In genomic region chr3:167839460-167839859, GRCh38 we compare ENCODE assay signal across 28 cellular contexts.
DNase-seq lines count a peak whose midpoint lies in the region; ATAC-seq, FAIRE-seq and TF ChIP-seq lines count a peak whose summit lies in the region.
"Had no signal": no experiment of that assay in that cellular context is flagged by ENCODE, and none has a peak within 500 bp of the region (broad histone marks: within the 10 kb centered on the region; RNA-seq: fewer than 3 reads in every experiment).

No MANE protein-coding gene starts in this region.

- H3K56ac ChIP-seq in mesendoderm (ENCODE audit: low read length), result no peak overlapping the region

- no peaks in the 10 kb centered on the region for H3K9me3 Mint-ChIP-seq in activated CD8-positive, alpha-beta T cell treated with anti-CD3 and anti-CD28 coated beads for 36 hours
- no peaks in the 10 kb centered on the region for H3K9me3 Mint-ChIP-seq in activated CD8-positive, alpha-beta T cell treated with anti-CD3 and anti-CD28 coated beads, Interleukin-2, amount 10 ng/mL, durations not matched to agents 7 days and 5 days (ENCODE audit: insufficient read depth)
- H3K9me3 Mint-ChIP-seq: naive thymus-derived CD8-positive, alpha-beta T cell had no signal

- H3K9ac ChIP-seq in OCI-LY1 (ENCODE audit: low read length), result no peak overlapping the region
- H3K9ac ChIP-seq in mesendoderm (ENCODE audit: low read length), result no peak overlapping the region
- H3K9ac ChIP-seq: BLaER1, parathyroid adenoma had no signal

- no peak overlapping the region for H4K8ac ChIP-seq in mesendoderm (ENCODE audit: low read depth, low read length)

- no peaks in the 10 kb centered on the region for H3K27me3 Mint-ChIP-seq in activated CD8-positive, alpha-beta T cell treated with anti-CD3 and anti-CD28 coated beads for 36 hours
- no peaks in the 10 kb centered on the region for H3K27me3 Mint-ChIP-seq in activated CD8-positive, alpha-beta T cell treated with anti-CD3 and anti-CD28 coated beads, Interleukin-2, amount 10 ng/mL, durations not matched to agents 7 days and 5 days (ENCODE audit: low read depth)

- H3K27ac ChIP-seq in OCI-LY1 (ENCODE audit: low read depth, low read length, poor library complexity, severe bottlenecking) (peak overlapping the region; percentile 25), mesendoderm (ENCODE audit: low read depth, low read length) (no peak overlapping the region)
- H3K27ac ChIP-seq: BLaER1, cardiac muscle cell, parathyroid adenoma, upper lobe of right lung had no signal

- no peak overlapping the region for H3K4me3 Mint-ChIP-seq in activated CD8-positive, alpha-beta T cell treated with anti-CD3 and anti-CD28 coated beads for 36 hours
- no peak overlapping the region for H3K4me3 Mint-ChIP-seq in activated CD8-positive, alpha-beta T cell treated with anti-CD3 and anti-CD28 coated beads, Interleukin-2, amount 10 ng/mL, durations not matched to agents 7 days and 5 days
- H3K4me3 Mint-ChIP-seq: naive thymus-derived CD8-positive, alpha-beta T cell had no signal

- no peaks in the 10 kb centered on the region for H3K27me3 ChIP-seq in OCI-LY1 (ENCODE audit: insufficient read depth, low read length)
- H3K27me3 ChIP-seq in mesendoderm (ENCODE audit: insufficient read depth, low read length, poor library complexity), result no peaks in the 10 kb centered on the region
- H3K27me3 ChIP-seq: BLaER1, cardiac muscle cell, upper lobe of right lung had no signal

- no peak overlapping the region for H3K23ac ChIP-seq in mesendoderm (ENCODE audit: low read length)

- H3K4me2 ChIP-seq in OCI-LY1 (ENCODE audit: low read length) (no peak overlapping the region), mesendoderm (ENCODE audit: low read length) (no peak overlapping the region)
- H3K4me2 ChIP-seq: BLaER1 had no signal

- H3K36me3 ChIP-seq in OCI-LY1 (ENCODE audit: insufficient read depth, low read length) (no peaks in the 10 kb centered on the region), mesendoderm (ENCODE audit: control insufficient read depth, insufficient read depth, low read length) (no peaks in the 10 kb centered on the region)
- H3K36me3 ChIP-seq: BLaER1, cardiac muscle cell, upper lobe of right lung had no signal

- no peaks in the 10 kb centered on the region for H3K9me3 ChIP-seq in OCI-LY1 (ENCODE audit: low read length)
- H3K9me3 ChIP-seq: BLaER1, upper lobe of right lung had no signal

- no CpG with 5 or more reads among the region's 1 CpG for WGBS in mesendoderm (ENCODE audit: extremely low coverage, insufficient coverage, low lambda C conversion rate)

- H3F3A ChIP-seq in OCI-LY1 (ENCODE audit: insufficient read depth, low read length), result no peaks in the 10 kb centered on the region

- FAIRE-seq in H54 (lab: Jason Lieb, UNC), result peak; percentile 6
- FAIRE-seq: frontal cortex, keratinocyte, TTC549 had no signal

- H2BK5ac ChIP-seq in mesendoderm (ENCODE audit: low read length), result no peak overlapping the region

- H3K79me2 ChIP-seq in OCI-LY1 (ENCODE audit: insufficient read depth, low read length), result no peaks in the 10 kb centered on the region
- H3K79me2 ChIP-seq in mesendoderm (ENCODE audit: control insufficient read depth, insufficient read depth, low read length), result no peaks in the 10 kb centered on the region
- H3K79me2 ChIP-seq: parathyroid adenoma had no signal

- no peak overlapping the region for H2BK15ac ChIP-seq in mesendoderm (replicated peaks; ENCODE audit: low read depth)

- no peak for TF ChIP-seq CTCF in activated CD8-positive, alpha-beta T cell treated with anti-CD3 and anti-CD28 coated beads for 36 hours (IDR thresholded peaks at IDR 0.05)
- TF ChIP-seq CTCF in OCI-LY1 (IDR thresholded peaks at IDR 0.05; ENCODE audit: low read length), result no peak

- CTCF ChIA-PET in activated CD8-positive, alpha-beta T cell treated with anti-CD3 and anti-CD28 coated beads for 36 hours (lab: Charles Lee), result interaction anchor here (1.6 kb wide), 1 partner anchor 459 kb away, joined by 4 read pairs; the partner anchor contains the start of gene ZBBX
- CTCF ChIA-PET in activated CD8-positive, alpha-beta T cell treated with anti-CD3 and anti-CD28 coated beads, Interleukin-2, amount 10 ng/mL, durations not matched to agents 7 days and 5 days (lab: Charles Lee), result interaction anchor here (1.3 kb wide), 1 partner anchor 42 kb away, joined by 5 read pairs; no protein-coding TSS in a partner anchor

- peaks cover 70% of the 10 kb centered on the region for H3K4me1 ChIP-seq in OCI-LY1 (ENCODE audit: insufficient read depth, low read length, severe bottlenecking)
- H3K4me1 ChIP-seq in mesendoderm (ENCODE audit: control insufficient read depth, low read depth, low read length), result no peaks in the 10 kb centered on the region
- H3K4me1 ChIP-seq: parathyroid adenoma, upper lobe of right lung had no signal

- DNase-seq in activated CD8-positive, alpha-beta T cell treated with anti-CD3 and anti-CD28 coated beads for 36 hours, result no peak
- DNase-seq in activated CD8-positive, alpha-beta T cell treated with anti-CD3 and anti-CD28 coated beads, Interleukin-2, amount 10 ng/mL, durations not matched to agents 7 days and 5 days, result no peak
- no peak for DNase-seq in H54 (ENCODE audit: insufficient read length, low spot score)
- DNase-seq in mesendoderm, result no peak
- no peak for DNase-seq in CD1c-positive myeloid dendritic cell (ENCODE audit: extremely low spot score)
- DNase-seq in NCI-H1694 treated with DMSO at 0.1 percent for 48 hours (lab: John Stamatoyannopoulos, UW), result no peak
- DNase-seq: 8988T; activated CD4-positive, alpha-beta T cell treated with anti-CD3 and anti-CD28 coated beads for 4 hours; activated CD8-positive, alpha-beta memory T cell treated with anti-CD3 and anti-CD28 coated beads, Interleukin-2, amount 50 U/mL, for 4 hours; activated effector memory CD4-positive, alpha-beta T cell treated with Interleukin-2 at 50 U/mL for 16 hours; Calu3; dermis blood vessel endothelial cell; hypothalamus; naive thymus-derived CD8-positive, alpha-beta T cell; NCI-H2029; NCI-H446; RPMI8226; stimulated activated CD4-positive, alpha-beta T cell treated with anti-CD3 and anti-CD28 coated beads, Interleukin-4, amount 100 ng/mL, for 1 hour; upper lobe of right lung had no signal

- 0 out of 2 replicates have a peak overlapping the region, but pooled peaks have one; percentile 14 for H2AFZ ChIP-seq in OCI-LY1 (ENCODE audit: low read length)
- H2AFZ ChIP-seq: parathyroid adenoma had no signal

- ATAC-seq in activated CD8-positive, alpha-beta T cell treated with anti-CD3 and anti-CD28 coated beads for 36 hours, result peak; percentile 34
- ATAC-seq in activated CD8-positive, alpha-beta T cell treated with anti-CD3 and anti-CD28 coated beads, Interleukin-2, amount 10 ng/mL, durations not matched to agents 7 days and 5 days, result no peak
- ATAC-seq in SK-N-SH treated with all-trans-retinoic acid at 6 μM for 48 hours, result no peak
- ATAC-seq: naive thymus-derived CD8-positive, alpha-beta T cell; upper lobe of right lung had no signal

- no peak overlapping the region for H2AK5ac ChIP-seq in mesendoderm (ENCODE audit: low read length)

- POLR2A ChIA-PET in activated CD8-positive, alpha-beta T cell treated with anti-CD3 and anti-CD28 coated beads for 36 hours (lab: Charles Lee), result no interaction called here
- POLR2A ChIA-PET in activated CD8-positive, alpha-beta T cell treated with anti-CD3 and anti-CD28 coated beads, Interleukin-2, amount 10 ng/mL, durations not matched to agents 7 days and 5 days (lab: Charles Lee), result no interaction called here

- no peak overlapping the region for H2BK120ac ChIP-seq in mesendoderm (ENCODE audit: low read depth, low read length)

- H3K18ac ChIP-seq in mesendoderm (ENCODE audit: low read length), result no peak overlapping the region

- no peaks in the 10 kb centered on the region for H3K4me1 Mint-ChIP-seq in activated CD8-positive, alpha-beta T cell treated with anti-CD3 and anti-CD28 coated beads for 36 hours (ENCODE audit: low read depth)
- peaks cover 7% of the 10 kb centered on the region for H3K4me1 Mint-ChIP-seq in activated CD8-positive, alpha-beta T cell treated with anti-CD3 and anti-CD28 coated beads, Interleukin-2, amount 10 ng/mL, durations not matched to agents 7 days and 5 days (ENCODE audit: low read depth)

- no peak overlapping the region for H4K5ac ChIP-seq in mesendoderm (ENCODE audit: low read length)

- no peaks in the 10 kb centered on the region for H3K9me2 ChIP-seq in OCI-LY1 (ENCODE audit: low read depth, low read length)

- no peaks in the 10 kb centered on the region for H3K79me1 ChIP-seq in mesendoderm (ENCODE audit: low read length)

- no peak for TF ChIP-seq POLR2A in H54 (IDR thresholded peaks at IDR 0.05; ENCODE audit: low read depth, low read length)

- H3K27ac Mint-ChIP-seq in activated CD8-positive, alpha-beta T cell treated with anti-CD3 and anti-CD28 coated beads for 36 hours, result no peak overlapping the region
- H3K27ac Mint-ChIP-seq in activated CD8-positive, alpha-beta T cell treated with anti-CD3 and anti-CD28 coated beads, Interleukin-2, amount 10 ng/mL, durations not matched to agents 7 days and 5 days, result no peak overlapping the region
- H3K27ac Mint-ChIP-seq: naive thymus-derived CD8-positive, alpha-beta T cell had no signal

- H3K4ac ChIP-seq in mesendoderm (ENCODE audit: low read depth, low read length), result peak overlapping the region; percentile 36

- H3K4me3 ChIP-seq in OCI-LY1 (ENCODE audit: low read depth, low read length, poor library complexity, severe bottlenecking), result no peak overlapping the region
- no peak overlapping the region for H3K4me3 ChIP-seq in mesendoderm (ENCODE audit: low read length)
- H3K4me3 ChIP-seq: BLaER1, cardiac muscle cell, skin epidermis, upper lobe of right lung had no signal

- H3K36me3 Mint-ChIP-seq in activated CD8-positive, alpha-beta T cell treated with anti-CD3 and anti-CD28 coated beads for 36 hours (ENCODE audit: low read depth), result no peaks in the 10 kb centered on the region
- no peaks in the 10 kb centered on the region for H3K36me3 Mint-ChIP-seq in activated CD8-positive, alpha-beta T cell treated with anti-CD3 and anti-CD28 coated beads, Interleukin-2, amount 10 ng/mL, durations not matched to agents 7 days and 5 days (ENCODE audit: low read depth)
- H3K36me3 Mint-ChIP-seq: naive thymus-derived CD8-positive, alpha-beta T cell had no signal

- intact Hi-C loops in activated CD8-positive, alpha-beta T cell treated with anti-CD3 and anti-CD28 coated beads for 36 hours (cut with micrococcal nuclease), result no loop called here

- H4K20me1 ChIP-seq in OCI-LY1 (ENCODE audit: insufficient read depth, low read length), result no peaks in the 10 kb centered on the region
- H4K20me1 ChIP-seq: BLaER1 had no signal

TF ChIP-seq in SK-N-SH treated with all-trans-retinoic acid at 6 μM for 48 hours, 23 proteins besides CTCF, POLR2A, EP300 and RAD21 (continues in another document):
- TF ChIP-seq RARB (CRISPR knock-in tag; IDR thresholded peaks at IDR 0.05), result no peak
- TF ChIP-seq CSDC2 (CRISPR knock-in tag; IDR thresholded peaks at IDR 0.05), result no peak
